8 cellular contexts compared by ENCODE assay signal in genomic region chr1:144546274-144547171, GRCh38. TPM values are rescaled to one million over a fixed set of nuclear protein-coding genes. Genes with fewer than 3 reads are reported as not detected.
DNase-seq lines count a peak whose midpoint lies in the region; ATAC-seq and TF ChIP-seq lines count a peak whose summit lies in the region.
"Not testable (repeated sequence)": the region's sequence is repeated elsewhere in the genome, so short reads cannot be mapped to it uniquely, and the experiment has no call there.

No MANE protein-coding gene starts in this region.

- H4K5ac ChIP-seq in mesendoderm (ENCODE audit: low read length) = not testable (repeated sequence)

- H3K4me3 ChIP-seq in CD8-positive, alpha-beta T cell (ENCODE audit: low read depth, low read length) = peak overlapping the region; percentile 77
- H3K4me3 ChIP-seq in Panc1 (ENCODE audit: low read depth in 2 of 2, low read length in 2 of 2) (peak overlapping the region; percentile 52 to 67), epithelial cell of proximal tubule (ENCODE audit: low read depth, low read length) (peak overlapping the region; percentile 55)
- not testable (repeated sequence) for H3K4me3 ChIP-seq in mesendoderm (ENCODE audit: low read length)

- H3K27me3 Mint-ChIP-seq in CD8-positive, alpha-beta T cell (ENCODE audit: low read depth); activated T-cell treated with anti-CD3 and anti-CD28 coated beads, Interleukin-2, amount 50 U/mL, for 4 hours (ENCODE audit: low read depth): not testable (repeated sequence)

- H3K79me1 ChIP-seq in mesendoderm (ENCODE audit: low read length) = not testable (repeated sequence)

- not testable (repeated sequence) for H4K8ac ChIP-seq in mesendoderm (ENCODE audit: low read depth, low read length)

- DNase-seq in CD8-positive, alpha-beta T cell = peak; percentile 55 to 89 (median 67)
- DNase-seq in Panc1 (ENCODE audit: low read depth, low spot score) (peak; percentile 86), epithelial cell of proximal tubule (ENCODE audit: low read depth) (peak; percentile 91), mesendoderm (peak; percentile 97)
- peak; percentile 49 for DNase-seq in activated T-cell treated with anti-CD3 and anti-CD28 coated beads, Interleukin-2, amount 50 U/mL, for 4 hours
- DNase-seq in stimulated activated CD4-positive, alpha-beta T cell treated with anti-CD3 and anti-CD28 coated beads, TNF-alpha, amount 100 ng/mL, for 4 hours (ENCODE audit: low read depth in 3 of 3) = peak in 2 of 3 experiments; percentile 38 to 73

- in situ Hi-C loops in Panc1 (cut with HindIII; ENCODE audit: low pct_unique_long_range_greater_than_20kb, low sequenced_read_pairs) = not testable (repeated sequence)

- H3K27ac Mint-ChIP-seq in CD8-positive, alpha-beta T cell = peak overlapping the region; percentile 100

- H3K56ac ChIP-seq in mesendoderm (ENCODE audit: low read length) = peak overlapping the region; percentile 95

- intact Hi-C loops in CD8-positive, alpha-beta T cell (cut with DNase I, micrococcal nuclease); Panc1 (cut with micrococcal nuclease; ENCODE audit: unreplicated experiment): not testable (repeated sequence)

- H3K4ac ChIP-seq in mesendoderm (ENCODE audit: low read depth, low read length) = peak overlapping the region; percentile 70

- H3K27me3 ChIP-seq in CD8-positive, alpha-beta T cell (ENCODE audit: insufficient read depth, low read length); Panc1 (ENCODE audit: control insufficient read depth, insufficient read depth, low read length); mesendoderm (ENCODE audit: insufficient read depth, low read length, poor library complexity): not testable (repeated sequence)

- H3K36me3 Mint-ChIP-seq in CD8-positive, alpha-beta T cell; activated T-cell treated with anti-CD3 and anti-CD28 coated beads, Interleukin-2, amount 50 U/mL, for 4 hours (ENCODE audit: insufficient read depth): not testable (repeated sequence)

- H3K9me3 Mint-ChIP-seq in CD8-positive, alpha-beta T cell; activated T-cell treated with anti-CD3 and anti-CD28 coated beads, Interleukin-2, amount 50 U/mL, for 4 hours: not testable (repeated sequence)

- peaks cover 25% of the 10 kb centered on the region for H3K4me1 Mint-ChIP-seq in CD8-positive, alpha-beta T cell (ENCODE audit: low read depth)
- peaks cover 28% of the 10 kb centered on the region for H3K4me1 Mint-ChIP-seq in activated T-cell treated with anti-CD3 and anti-CD28 coated beads, Interleukin-2, amount 50 U/mL, for 4 hours (ENCODE audit: low read depth)

- CTCF ChIA-PET in CD8-positive, alpha-beta T cell (lab: Charles Lee); Panc1 (lab: Charles Lee): not testable (repeated sequence)

- POLR2A ChIA-PET in CD8-positive, alpha-beta T cell (lab: Charles Lee) = interaction anchor here (0.9 kb wide), 1 partner anchor 14 kb away, joined by 4 read pairs; no protein-coding TSS in a partner anchor
- POLR2A ChIA-PET in Panc1 (lab: Charles Lee) = interaction anchor here (0.6 kb wide), 1 partner anchor 7 kb away, joined by 3 read pairs; no protein-coding TSS in a partner anchor

- not testable (repeated sequence) for H2BK120ac ChIP-seq in mesendoderm (ENCODE audit: low read depth, low read length)

- not testable (repeated sequence) for H2AK5ac ChIP-seq in mesendoderm (ENCODE audit: low read length)

- BruUV-seq in Panc1 (replicated peaks; lab: Mats Ljungman, UMichigan) = TSS peak; percentile 98

- H3K4me2 ChIP-seq in mesendoderm (ENCODE audit: low read length) = not testable (repeated sequence)

- peak overlapping the region; percentile 68 for H3K9ac ChIP-seq in mesendoderm (ENCODE audit: low read length)

- ATAC-seq in CD8-positive, alpha-beta T cell = peak; percentile 84
- ATAC-seq in GM19468 (IDR thresholded peaks at IDR 0.05; ENCODE audit: extremely low read depth, unreplicated experiment) = peak; percentile 80
- peak; percentile 94 for ATAC-seq in HG03521 (IDR thresholded peaks at IDR 0.05; ENCODE audit: unreplicated experiment)
- peak; percentile 90 for ATAC-seq in Panc1
- ATAC-seq in activated T-cell treated with anti-CD3 and anti-CD28 coated beads, Interleukin-2, amount 50 U/mL, for 4 hours = peak; percentile 76 to 81

- not testable (repeated sequence) for H3K9me3 ChIP-seq in CD8-positive, alpha-beta T cell (ENCODE audit: low read length); Panc1 (ENCODE audit: control insufficient read depth, insufficient read depth, low read depth, low read length)

- peak overlapping the region; percentile 97 for H3K4me3 Mint-ChIP-seq in CD8-positive, alpha-beta T cell
- H3K4me3 Mint-ChIP-seq in activated T-cell treated with anti-CD3 and anti-CD28 coated beads, Interleukin-2, amount 50 U/mL, for 4 hours = peak overlapping the region; percentile 94

- H3K79me2 ChIP-seq in mesendoderm (ENCODE audit: control insufficient read depth, insufficient read depth, low read length) = not testable (repeated sequence)

- not testable (repeated sequence) for H2BK15ac ChIP-seq in mesendoderm (replicated peaks; ENCODE audit: low read depth)

- peak overlapping the region; percentile 44 for H3K18ac ChIP-seq in mesendoderm (ENCODE audit: low read length)

- TF ChIP-seq CTCF in CD8-positive, alpha-beta T cell (IDR thresholded peaks at IDR 0.05); Panc1 (IDR thresholded peaks at IDR 0.05); epithelial cell of proximal tubule (conservative IDR thresholded peaks at IDR 0.05; ENCODE audit: low read depth, low read length): not testable (repeated sequence)

- WGBS in mesendoderm (ENCODE audit: extremely low coverage, insufficient coverage, low lambda C conversion rate) = no CpG with 5 or more reads among the region's 37 CpGs

- H3K27ac ChIP-seq in CD8-positive, alpha-beta T cell (ENCODE audit: low read depth, low read length) = peak overlapping the region; percentile 99
- H3K27ac ChIP-seq in Panc1 (ENCODE audit: low read length) (peak overlapping the region; percentile 81), mesendoderm (ENCODE audit: low read depth, low read length) (peak overlapping the region; percentile 88)

- H3K4me1 ChIP-seq in CD8-positive, alpha-beta T cell (ENCODE audit: insufficient read depth, low read length) = peaks cover 28% of the 10 kb centered on the region
- not testable (repeated sequence) for H3K4me1 ChIP-seq in Panc1 (ENCODE audit: control insufficient read depth, insufficient read depth, low read length); mesendoderm (ENCODE audit: control insufficient read depth, low read depth, low read length)

- H3K23ac ChIP-seq in mesendoderm (ENCODE audit: low read length) = peak overlapping the region; percentile 29

- not testable (repeated sequence) for H3K36me3 ChIP-seq in CD8-positive, alpha-beta T cell (ENCODE audit: insufficient read depth, low read length); Panc1 (ENCODE audit: control insufficient read depth, insufficient read depth, low read length); mesendoderm (ENCODE audit: control insufficient read depth, insufficient read depth, low read length)

- H2BK5ac ChIP-seq in mesendoderm (ENCODE audit: low read length) = peak overlapping the region; percentile 98

RNA-seq across cellular contexts. Expression of gene PPIAL4F, which starts 46.2 kb away (rescaled TPM):
- not detected for total RNA-seq in CD8-positive, alpha-beta T cell
- total RNA-seq in Panc1 (2021; ENCODE audit: unreplicated experiment) = not detected
- not detected for polyA plus RNA-seq in Panc1 (2012; ENCODE audit: insufficient read length)
- total RNA-seq in activated T-cell treated with anti-CD3 and anti-CD28 coated beads, Interleukin-2, amount 50 U/mL, for 4 hours = not detected
- total RNA-seq in epithelial cell of proximal tubule = not detected in 2 replicates
- not detected for polyA plus RNA-seq in mesendoderm (2013, experiment 1 of 2)
- not detected for polyA plus RNA-seq in mesendoderm (2013, experiment 2 of 2)
